Comparison of ENCODE assay signal across 1 cellular context in the genomic region with DNA sequence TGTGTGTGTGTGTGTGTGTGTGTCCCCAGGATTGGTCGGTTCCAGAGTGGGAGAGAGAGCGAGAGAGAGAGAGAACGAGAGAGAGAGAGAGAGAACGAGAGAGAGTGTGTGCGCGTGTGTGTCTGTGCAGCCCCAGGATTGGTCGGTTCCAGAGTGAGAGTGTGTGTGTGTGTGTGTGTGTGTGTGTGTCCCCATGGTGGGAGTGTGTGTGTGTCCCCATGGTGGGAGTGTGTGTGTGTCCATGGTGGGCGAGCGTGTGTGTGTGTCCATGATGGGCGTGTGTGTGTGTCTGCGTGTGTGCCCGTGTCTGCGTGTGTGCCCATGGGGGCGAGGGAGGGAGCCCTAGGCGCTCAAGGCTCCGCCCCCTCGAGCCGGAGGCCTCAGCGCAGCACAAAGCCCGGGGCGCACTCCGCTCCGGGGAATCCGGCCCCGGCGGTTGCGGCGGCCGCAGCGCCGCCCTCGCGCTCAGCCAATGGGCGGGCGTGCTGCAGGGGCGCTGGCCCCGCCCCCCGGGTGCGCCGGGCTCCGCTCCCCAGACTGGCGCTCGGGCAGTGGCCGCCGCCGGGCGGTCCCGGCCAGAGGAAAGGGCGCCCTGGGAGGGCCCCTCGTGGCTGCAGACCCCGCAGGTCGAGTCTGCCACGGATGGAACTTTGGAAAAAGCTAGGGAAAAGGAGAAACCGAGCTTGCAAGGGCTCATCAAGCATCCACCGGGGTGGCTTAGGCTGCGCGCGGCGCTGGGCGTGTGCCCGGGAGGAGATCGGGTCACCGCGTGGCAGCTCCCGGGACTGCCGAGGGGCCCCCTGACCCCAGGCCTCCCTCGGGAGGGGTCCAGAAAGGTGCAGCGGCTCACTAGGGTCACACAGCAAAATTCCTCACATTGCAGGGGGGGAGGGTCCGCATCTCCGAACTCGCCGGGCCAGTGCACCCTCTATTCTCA.
A peak's percentile ranks its signal among the peaks of the same experiment; 100 is the strongest.
TF ChIP-seq lines count a peak whose summit lies in the region.

No MANE protein-coding gene starts in this region.

TF ChIP-seq in GM12878, 131 proteins besides CTCF, POLR2A, EP300 and RAD21 (continued from another document and continues in another):
- TF ChIP-seq ZNF592 (IDR thresholded peaks at IDR 0.05), result no peak
- TF ChIP-seq NBN (IDR thresholded peaks at IDR 0.05), result peak; percentile 93
- peak; percentile 70; the same call in 1 of the 2 replicates for TF ChIP-seq TAF1 (IDR thresholded peaks at IDR 0.05; ENCODE audit: borderline replicate concordance, low read depth, low read length)
- TF ChIP-seq SUZ12 (IDR thresholded peaks at IDR 0.05; ENCODE audit: unreplicated experiment), result no peak
- TF ChIP-seq MYB (IDR thresholded peaks at IDR 0.05; ENCODE audit: borderline replicate concordance, low read depth, low read length), result no peak
- TF ChIP-seq CREB1 (IDR thresholded peaks at IDR 0.05; ENCODE audit: low read depth), result 0 out of 2 replicates have a peak, but pooled peaks have one; percentile 40
- peak; percentile 98 for TF ChIP-seq LARP7 (IDR thresholded peaks at IDR 0.05)
- peak; percentile 67; the same call in 2 of the 3 replicates for TF ChIP-seq POU2F2 (IDR thresholded peaks at IDR 0.05; ENCODE audit: borderline replicate concordance, low read depth, low read length)
- TF ChIP-seq NKRF (conservative IDR thresholded peaks at IDR 0.05), result no peak; the same call in none of the 2 replicates
- TF ChIP-seq CBX5 (IDR thresholded peaks at IDR 0.05; ENCODE audit: low read depth), result no peak
- TF ChIP-seq SIN3A (IDR thresholded peaks at IDR 0.05; ENCODE audit: low read depth, low read length), result peak; percentile 69; the same call in 1 of the 2 replicates
- no peak for TF ChIP-seq BMI1 (IDR thresholded peaks at IDR 0.05; ENCODE audit: borderline replicate concordance)
- TF ChIP-seq TCF3 (IDR thresholded peaks at IDR 0.05; ENCODE audit: borderline replicate concordance, insufficient read depth, low read depth, low read length), result peak; percentile 46; the same call in 1 of the 2 replicates
- TF ChIP-seq ATF7 (IDR thresholded peaks at IDR 0.05; ENCODE audit: low read depth), result peak; percentile 42
- TF ChIP-seq, protein P1, sequence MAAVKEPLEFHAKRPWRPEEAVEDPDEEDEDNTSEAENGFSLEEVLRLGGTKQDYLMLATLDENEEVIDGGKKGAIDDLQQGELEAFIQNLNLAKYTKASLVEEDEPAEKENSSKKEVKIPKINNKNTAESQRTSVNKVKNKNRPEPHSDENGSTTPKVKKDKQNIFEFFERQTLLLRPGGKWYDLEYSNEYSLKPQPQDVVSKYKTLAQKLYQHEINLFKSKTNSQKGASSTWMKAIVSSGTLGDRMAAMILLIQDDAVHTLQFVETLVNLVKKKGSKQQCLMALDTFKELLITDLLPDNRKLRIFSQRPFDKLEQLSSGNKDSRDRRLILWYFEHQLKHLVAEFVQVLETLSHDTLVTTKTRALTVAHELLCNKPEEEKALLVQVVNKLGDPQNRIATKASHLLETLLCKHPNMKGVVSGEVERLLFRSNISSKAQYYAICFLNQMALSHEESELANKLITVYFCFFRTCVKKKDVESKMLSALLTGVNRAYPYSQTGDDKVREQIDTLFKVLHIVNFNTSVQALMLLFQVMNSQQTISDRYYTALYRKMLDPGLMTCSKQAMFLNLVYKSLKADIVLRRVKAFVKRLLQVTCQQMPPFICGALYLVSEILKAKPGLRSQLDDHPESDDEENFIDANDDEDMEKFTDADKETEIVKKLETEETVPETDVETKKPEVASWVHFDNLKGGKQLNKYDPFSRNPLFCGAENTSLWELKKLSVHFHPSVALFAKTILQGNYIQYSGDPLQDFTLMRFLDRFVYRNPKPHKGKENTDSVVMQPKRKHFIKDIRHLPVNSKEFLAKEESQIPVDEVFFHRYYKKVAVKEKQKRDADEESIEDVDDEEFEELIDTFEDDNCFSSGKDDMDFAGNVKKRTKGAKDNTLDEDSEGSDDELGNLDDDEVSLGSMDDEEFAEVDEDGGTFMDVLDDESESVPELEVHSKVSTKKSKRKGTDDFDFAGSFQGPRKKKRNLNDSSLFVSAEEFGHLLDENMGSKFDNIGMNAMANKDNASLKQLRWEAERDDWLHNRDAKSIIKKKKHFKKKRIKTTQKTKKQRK (IDR thresholded peaks at IDR 0.05; ENCODE audit: low read depth, low read length), result no peak
- TF ChIP-seq FOXK2 (IDR thresholded peaks at IDR 0.05), result no peak
- no peak for TF ChIP-seq NFYA (IDR thresholded peaks at IDR 0.05; ENCODE audit: borderline replicate concordance, low read depth, low read length)
- no peak for TF ChIP-seq CHD4 (IDR thresholded peaks at IDR 0.05)
- TF ChIP-seq, protein P2, sequence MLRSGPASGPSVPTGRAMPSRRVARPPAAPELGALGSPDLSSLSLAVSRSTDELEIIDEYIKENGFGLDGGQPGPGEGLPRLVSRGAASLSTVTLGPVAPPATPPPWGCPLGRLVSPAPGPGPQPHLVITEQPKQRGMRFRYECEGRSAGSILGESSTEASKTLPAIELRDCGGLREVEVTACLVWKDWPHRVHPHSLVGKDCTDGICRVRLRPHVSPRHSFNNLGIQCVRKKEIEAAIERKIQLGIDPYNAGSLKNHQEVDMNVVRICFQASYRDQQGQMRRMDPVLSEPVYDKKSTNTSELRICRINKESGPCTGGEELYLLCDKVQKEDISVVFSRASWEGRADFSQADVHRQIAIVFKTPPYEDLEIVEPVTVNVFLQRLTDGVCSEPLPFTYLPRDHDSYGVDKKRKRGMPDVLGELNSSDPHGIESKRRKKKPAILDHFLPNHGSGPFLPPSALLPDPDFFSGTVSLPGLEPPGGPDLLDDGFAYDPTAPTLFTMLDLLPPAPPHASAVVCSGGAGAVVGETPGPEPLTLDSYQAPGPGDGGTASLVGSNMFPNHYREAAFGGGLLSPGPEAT (IDR thresholded peaks at IDR 0.05; ENCODE audit: low read depth), result peak; percentile 8; the same call in 1 of the 2 replicates
- no peak for TF ChIP-seq ATF3 (IDR thresholded peaks at IDR 0.05; ENCODE audit: borderline replicate concordance, extremely low read depth, low read depth, low read length)
- TF ChIP-seq IRF5 (IDR thresholded peaks at IDR 0.05; ENCODE audit: borderline replicate concordance), result no peak
- TF ChIP-seq ZNF217 (IDR thresholded peaks at IDR 0.05), result peak; percentile 63; the same call in 1 of the 2 replicates
- peak; percentile 99 for TF ChIP-seq SP1 (IDR thresholded peaks at IDR 0.05; ENCODE audit: low read depth, low read length)
- no peak for TF ChIP-seq SUPT20H (IDR thresholded peaks at IDR 0.05; ENCODE audit: borderline replicate concordance, control insufficient read depth, low read depth, low read length)
- TF ChIP-seq, protein P3, sequence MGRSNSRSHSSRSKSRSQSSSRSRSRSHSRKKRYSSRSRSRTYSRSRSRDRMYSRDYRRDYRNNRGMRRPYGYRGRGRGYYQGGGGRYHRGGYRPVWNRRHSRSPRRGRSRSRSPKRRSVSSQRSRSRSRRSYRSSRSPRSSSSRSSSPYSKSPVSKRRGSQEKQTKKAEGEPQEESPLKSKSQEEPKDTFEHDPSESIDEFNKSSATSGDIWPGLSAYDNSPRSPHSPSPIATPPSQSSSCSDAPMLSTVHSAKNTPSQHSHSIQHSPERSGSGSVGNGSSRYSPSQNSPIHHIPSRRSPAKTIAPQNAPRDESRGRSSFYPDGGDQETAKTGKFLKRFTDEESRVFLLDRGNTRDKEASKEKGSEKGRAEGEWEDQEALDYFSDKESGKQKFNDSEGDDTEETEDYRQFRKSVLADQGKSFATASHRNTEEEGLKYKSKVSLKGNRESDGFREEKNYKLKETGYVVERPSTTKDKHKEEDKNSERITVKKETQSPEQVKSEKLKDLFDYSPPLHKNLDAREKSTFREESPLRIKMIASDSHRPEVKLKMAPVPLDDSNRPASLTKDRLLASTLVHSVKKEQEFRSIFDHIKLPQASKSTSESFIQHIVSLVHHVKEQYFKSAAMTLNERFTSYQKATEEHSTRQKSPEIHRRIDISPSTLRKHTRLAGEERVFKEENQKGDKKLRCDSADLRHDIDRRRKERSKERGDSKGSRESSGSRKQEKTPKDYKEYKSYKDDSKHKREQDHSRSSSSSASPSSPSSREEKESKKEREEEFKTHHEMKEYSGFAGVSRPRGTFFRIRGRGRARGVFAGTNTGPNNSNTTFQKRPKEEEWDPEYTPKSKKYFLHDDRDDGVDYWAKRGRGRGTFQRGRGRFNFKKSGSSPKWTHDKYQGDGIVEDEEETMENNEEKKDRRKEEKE (IDR thresholded peaks at IDR 0.05), result no peak
- TF ChIP-seq HDAC6 (IDR thresholded peaks at IDR 0.05; ENCODE audit: unreplicated experiment), result no peak
- TF ChIP-seq RFX5 (IDR thresholded peaks at IDR 0.05; ENCODE audit: low read depth, low read length), result no peak
- TF ChIP-seq CREM (IDR thresholded peaks at IDR 0.05; ENCODE audit: low read depth), result peak; percentile 14
- TF ChIP-seq FOXM1 (IDR thresholded peaks at IDR 0.05; ENCODE audit: low read depth, low read length), result no peak
- no peak for TF ChIP-seq PBX3 (IDR thresholded peaks at IDR 0.05; ENCODE audit: insufficient replicate concordance, low read depth, low read length)
- peak in 1 of 2 experiments; percentile 84; a peak in 2 of 3 replicates for TF ChIP-seq EGR1 (IDR thresholded peaks at IDR 0.05; ENCODE audit: borderline replicate concordance in 1 of 2, low read depth in 2 of 2, low read length in 2 of 2)
- no peak for TF ChIP-seq CBX3 (IDR thresholded peaks at IDR 0.05; ENCODE audit: borderline replicate concordance, low read depth)
- TF ChIP-seq MTA2 (IDR thresholded peaks at IDR 0.05; ENCODE audit: low read depth), result peak; percentile 30; the same call in 1 of the 2 replicates
- peak; percentile 80 for TF ChIP-seq RUNX3 (IDR thresholded peaks at IDR 0.05; ENCODE audit: low read length)
- TF ChIP-seq HDAC2 (IDR thresholded peaks at IDR 0.05), result no peak
- TF ChIP-seq, protein P4, sequence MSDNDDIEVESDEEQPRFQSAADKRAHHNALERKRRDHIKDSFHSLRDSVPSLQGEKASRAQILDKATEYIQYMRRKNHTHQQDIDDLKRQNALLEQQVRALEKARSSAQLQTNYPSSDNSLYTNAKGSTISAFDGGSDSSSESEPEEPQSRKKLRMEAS (IDR thresholded peaks at IDR 0.05; ENCODE audit: low read depth, low read length), result no peak
- TF ChIP-seq MEF2A (IDR thresholded peaks at IDR 0.05; ENCODE audit: insufficient read depth, low read depth, low read length), result no peak
- peak; percentile 61 for TF ChIP-seq ZZZ3 (IDR thresholded peaks at IDR 0.05; ENCODE audit: control insufficient read depth, insufficient read length, low read depth)
